In genomic region chr15:90665288-90666134, GRCh38 we compare ENCODE assay signal across 8 cellular contexts. TPM values are rescaled to one million over a fixed set of nuclear protein-coding genes. Genes with fewer than 3 reads are reported as not detected.
DNase-seq lines count a peak whose midpoint lies in the region; ATAC-seq lines count a peak whose summit lies in the region.

No MANE protein-coding gene starts in this region.

- ATAC-seq in GM19351 (IDR thresholded peaks at IDR 0.05; ENCODE audit: unreplicated experiment): peak; percentile 58
- ATAC-seq in HG03439 (IDR thresholded peaks at IDR 0.05; ENCODE audit: unreplicated experiment): peak; percentile 33

- DNase-seq in COLO829 (ENCODE audit: low spot score) (peak; percentile 68), RPMI7951 (ENCODE audit: low read depth) (peak; percentile 83), anterior cingulate cortex (lab: John Stamatoyannopoulos, UW) (peak in 34 of 58 donors; percentile 10 to 75 (median 38)), hepatic stellate cell (ENCODE audit: low spot score) (peak; percentile 84), mesenteric fat pad (ENCODE audit: low spot score) (no peak)
- DNase-seq in stimulated activated CD4-positive, alpha-beta T cell treated with anti-CD3 and anti-CD28 coated beads, Interleukin-2, amount 100 ng/mL, for 24 hours: peak; percentile 46 to 54

RNA-seq across cellular contexts. Expression of gene BLM, which starts 51.6 kb away (rescaled TPM):
- total RNA-seq in RPMI7951 (2014; rRNA removed; shearing (Covaris generic)): 12.9 and 16.1 TPM in 2 replicates
- 1.8 TPM for total RNA-seq in mesenteric fat pad
